Comparison of ENCODE assay signal across 8 cellular contexts in genomic region chr10:34780818-34781380, GRCh38. TPM values are rescaled to one million over a fixed set of nuclear protein-coding genes. Genes with fewer than 3 reads are reported as not detected.
DNase-seq lines count a peak whose midpoint lies in the region; ATAC-seq and TF ChIP-seq lines count a peak whose summit lies in the region.

No MANE protein-coding gene starts in this region.

- no peaks in the 10 kb centered on the region for H3K36me3 ChIP-seq in BLaER1 treated with 17β-estradiol and CSF1 and Interleukin-3, amounts not matched to agents 10 nM and 100 nM
- no peaks in the 10 kb centered on the region for H3K36me3 ChIP-seq in WERI-Rb-1
- no peaks in the 10 kb centered on the region for H3K36me3 ChIP-seq in lung (ENCODE audit: control insufficient read depth in 2 of 2, insufficient read depth in 2 of 2, low read length in 2 of 2)
- H3K36me3 ChIP-seq in tibial nerve = no peaks in the 10 kb centered on the region

- H3K4me2 ChIP-seq in BLaER1 treated with 17β-estradiol and CSF1 and Interleukin-3, amounts not matched to agents 10 nM and 100 nM = peak overlapping the region; percentile 76 to 91 (median 83)

- H3K9ac ChIP-seq in BLaER1 treated with 17β-estradiol and CSF1 and Interleukin-3, amounts not matched to agents 10 nM and 100 nM = peak overlapping the region in 10 of 11 experiments; percentile 35 to 67 (median 52); a peak in 17 of 22 replicates

- peaks cover 0 to 33% (median 0%) of the 10 kb centered on the region in 11 experiments; a peak in 4 of 22 replicates for H3K27me3 ChIP-seq in BLaER1 treated with 17β-estradiol and CSF1 and Interleukin-3, amounts not matched to agents 10 nM and 100 nM
- H3K27me3 ChIP-seq in WERI-Rb-1 (ENCODE audit: insufficient read depth, low read depth, severe bottlenecking) (no peaks in the 10 kb centered on the region), lung (ENCODE audit: control insufficient read depth, insufficient read depth) (no peaks in the 10 kb centered on the region), tibial nerve (no peaks in the 10 kb centered on the region)

- peaks cover 36 to 85% (median 73%) of the 10 kb centered on the region in 10 experiments for H3K4me1 ChIP-seq in BLaER1 treated with 17β-estradiol and CSF1 and Interleukin-3, amounts not matched to agents 10 nM and 100 nM
- H3K4me1 ChIP-seq in lung (ENCODE audit: control insufficient read depth in 2 of 2, insufficient read depth in 2 of 2, low read length in 2 of 2) = peaks cover 6 to 20% of the 10 kb centered on the region in 2 donors
- peaks cover 5 to 68% (median 33%) of the 10 kb centered on the region in 4 donors for H3K4me1 ChIP-seq in tibial nerve

- no peaks in the 10 kb centered on the region for H3K9me3 ChIP-seq in BLaER1 treated with 17β-estradiol and CSF1 and Interleukin-3, amounts not matched to agents 10 nM and 100 nM (replicated peaks in 1 of 11)
- H3K9me3 ChIP-seq in WERI-Rb-1 (ENCODE audit: severe bottlenecking) (no peaks in the 10 kb centered on the region), lung (ENCODE audit: control insufficient read depth in 2 of 2, insufficient read depth in 1 of 2, low read length in 1 of 2) (no peaks in the 10 kb centered on the region), tibial nerve (no peaks in the 10 kb centered on the region)

- ATAC-seq in HG03103 (IDR thresholded peaks at IDR 0.05; ENCODE audit: low read depth, unreplicated experiment) = peak; percentile 82
- ATAC-seq in lung (ENCODE audit: insufficient read depth, low FRiP score) = peak; percentile 53

- WGBS in lung, 2 donors = 11 to 26% methylated on average over 11 of the region's 11 CpGs
- 6 to 10% methylated on average over 11 of the region's 11 CpGs for WGBS in tibial nerve, 2 donors

- peak overlapping the region in 9 of 11 experiments; percentile 12 to 67 (median 45); a peak in 16 of 22 replicates for H3K27ac ChIP-seq in BLaER1 treated with 17β-estradiol and CSF1 and Interleukin-3, amounts not matched to agents 10 nM and 100 nM
- H3K27ac ChIP-seq in WERI-Rb-1 = no peak overlapping the region
- H3K27ac ChIP-seq in lung (ENCODE audit: low read depth in 1 of 2, low read length in 1 of 2) = no peak overlapping the region
- peak overlapping the region in 2 of 4 donors; percentile 59 to 64 for H3K27ac ChIP-seq in tibial nerve

- peak; percentile 29 for TF ChIP-seq POLR2A in GM19099 (IDR thresholded peaks at IDR 0.05; ENCODE audit: extremely low read depth, insufficient read length, low read depth)
- no peak for TF ChIP-seq POLR2A in tibial nerve (IDR thresholded peaks at IDR 0.05)

- peak; percentile 26 for DNase-seq in WERI-Rb-1
- no peak for DNase-seq in lung (ENCODE audit: low spot score)
- no peak for DNase-seq in DMS53 (lab: John Stamatoyannopoulos, UW)
- no peak for DNase-seq in tibial nerve (ENCODE audit: low spot score in 2 of 2)
- no peak for DNase-seq in effector CD8-positive, alpha-beta T cell (lab: John Stamatoyannopoulos, UW)

- peaks cover 4 to 50% (median 15%) of the 10 kb centered on the region in 11 experiments; a peak in 14 of 22 replicates for H4K20me1 ChIP-seq in BLaER1 treated with 17β-estradiol and CSF1 and Interleukin-3, amounts not matched to agents 10 nM and 100 nM

- H3K4me3 ChIP-seq in BLaER1 treated with 17β-estradiol and CSF1 and Interleukin-3, amounts not matched to agents 10 nM and 100 nM = peak overlapping the region; percentile 16 to 54 (median 46); a peak in 18 of 20 replicates
- H3K4me3 ChIP-seq in WERI-Rb-1 (ENCODE audit: low read depth, low read length) (no peak overlapping the region), lung (no peak overlapping the region), tibial nerve (peak overlapping the region in 1 of 4 donors; percentile 12)

- no peak for TF ChIP-seq CTCF in WERI-Rb-1 (IDR thresholded peaks at IDR 0.05; ENCODE audit: low read depth, low read length)
- no peak for TF ChIP-seq CTCF in lung (IDR thresholded peaks at IDR 0.05; ENCODE audit: control extremely low read depth, extremely low read depth)
- no peak for TF ChIP-seq CTCF in tibial nerve (IDR thresholded peaks at IDR 0.05)

- TF ChIP-seq EP300 in tibial nerve (IDR thresholded peaks at IDR 0.05) = peak in 1 of 2 donors; percentile 43

RNA-seq across cellular contexts. Expression of gene PARD3, which starts 34.2 kb away (rescaled TPM):
- total RNA-seq in lung (10 to 100 TPM; 28.8 to 69.2 TPM), tibial nerve (10 to 100 TPM; 42.6 to 63.6 (median 55.2) TPM)
- polyA plus RNA-seq in lung = 10 to 100 TPM; 10.3 to 26.3 TPM

Comparison
In these comparisons a context has a peak if more than half of its experiments do, and no peak if none do; other contexts are left out.
1. H3K27ac ChIP-seq: peak in BLaER1 treated with 17β-estradiol and CSF1 and Interleukin-3, amounts not matched to agents 10 nM and 100 nM (9 of 11); none in WERI-Rb-1 (single experiment) and lung (0 of 2).
2. H3K4me3 ChIP-seq: peak in BLaER1 treated with 17β-estradiol and CSF1 and Interleukin-3, amounts not matched to agents 10 nM and 100 nM (10 of 10); none in WERI-Rb-1 (single experiment) and lung (single experiment).